Comparison of ENCODE assay signal across 22 cellular contexts in genomic region chr10:30558411-30558810, GRCh38.
"Had no signal": no experiment of that assay in that cellular context is flagged by ENCODE, and none has a peak within 500 bp of the region (broad histone marks: within the 10 kb centered on the region; RNA-seq: fewer than 3 reads in every experiment).

No MANE protein-coding gene starts in this region.

- H3K4me3 ChIP-seq: hepatocyte, lower lobe of right lung, ovary, psoas muscle, right atrium auricular region, thyroid gland had no signal

- H3K79me2 ChIP-seq: hepatocyte had no signal

- H3K36me3 ChIP-seq: lower lobe of right lung, ovary, right atrium auricular region, thyroid gland had no signal

- H3K4me2 ChIP-seq: hepatocyte had no signal

- H3K9me3 Mint-ChIP-seq: activated naive CD4-positive, alpha-beta T cell treated with anti-CD3 and anti-CD28 coated beads, Interleukin-2, amount 50 U/mL, for 72 hours; activated T-helper 17 cell treated with anti-CD3 and anti-CD28 coated beads, Interleukin-2, amount 50 U/mL, for 72 hours; immature natural killer cell; natural killer cell had no signal

- H3K27ac ChIP-seq: foreskin keratinocyte, lower lobe of right lung, ovary, psoas muscle, right atrium auricular region, thyroid gland had no signal

- H3K9me3 ChIP-seq: lower lobe of right lung, ovary, psoas muscle, right atrium auricular region, thyroid gland had no signal

- H2AFZ ChIP-seq: hepatocyte had no signal

- H3K36me3 Mint-ChIP-seq: activated naive CD4-positive, alpha-beta T cell treated with anti-CD3 and anti-CD28 coated beads, Interleukin-2, amount 50 U/mL, for 72 hours; brain; natural killer cell had no signal

- H3K4me3 Mint-ChIP-seq: activated T-helper 17 cell treated with anti-CD3 and anti-CD28 coated beads, Interleukin-2, amount 50 U/mL, for 72 hours; brain; immature natural killer cell; natural killer cell had no signal

- H3K4me1 ChIP-seq: psoas muscle had no signal

- H3K4me1 Mint-ChIP-seq: immature natural killer cell had no signal

- H3K27ac Mint-ChIP-seq: activated naive CD4-positive, alpha-beta T cell treated with anti-CD3 and anti-CD28 coated beads, Interleukin-2, amount 50 U/mL, for 72 hours; activated T-helper 17 cell treated with anti-CD3 and anti-CD28 coated beads, Interleukin-2, amount 50 U/mL, for 72 hours; immature natural killer cell; natural killer cell had no signal

- H3K27me3 ChIP-seq: foreskin keratinocyte, hepatocyte, ovary, right atrium auricular region, thyroid gland had no signal

- DNase-seq: activated T-cell treated with anti-CD3 and anti-CD28 coated beads, Interleukin-2, amount 50 U/mL, for 1 hour; aorta; dermis blood vessel endothelial cell; effector CD8-positive, alpha-beta T cell; immature natural killer cell; lower lobe of right lung; natural killer cell; ovary; psoas muscle; stimulated activated CD4-positive, alpha-beta T cell treated with anti-CD3 and anti-CD28 coated beads, Interleukin-12 subunit alpha, Interleukin-12 subunit beta, amount 100 ng/mL, for 4 hours; stimulated activated CD4-positive, alpha-beta T cell treated with anti-CD3 and anti-CD28 coated beads, Interleukin-4, amount 100 ng/mL, for 4 hours; stimulated activated naive CD8-positive, alpha-beta T cell treated with anti-CD3 and anti-CD28 coated beads, Interleukin-15, Interleukin-2, amounts not matched to agents 100 U/mL and 50 U/mL, for 24 hours; substantia nigra; T-helper 9 cell; thyroid gland had no signal

- ATAC-seq: activated naive CD4-positive, alpha-beta T cell treated with anti-CD3 and anti-CD28 coated beads, Interleukin-2, amount 50 U/mL, for 72 hours; activated T-helper 17 cell treated with anti-CD3 and anti-CD28 coated beads, Interleukin-2, amount 50 U/mL, for 72 hours; foreskin keratinocyte; left lobe of liver; natural killer cell; psoas muscle; stimulated activated naive CD8-positive, alpha-beta T cell treated with anti-CD3 and anti-CD28 coated beads, Interleukin-15, Interleukin-2, amounts not matched to agents 100 U/mL and 50 U/mL, for 24 hours had no signal
